In genomic region chr14:68506021-68506644, GRCh38 we compare ENCODE assay signal across 8 cellular contexts.
DNase-seq lines count a peak whose midpoint lies in the region; ATAC-seq and TF ChIP-seq lines count a peak whose summit lies in the region.

No MANE protein-coding gene starts in this region.

- H3K9me3 Mint-ChIP-seq in brain, result no peaks in the 10 kb centered on the region
- no peaks in the 10 kb centered on the region for H3K9me3 Mint-ChIP-seq in natural killer cell

- H3F3A ChIP-seq in DOHH2 (ENCODE audit: control insufficient read depth, insufficient read depth), result no peaks in the 10 kb centered on the region; the same call in 1 of the 2 replicates

- peak overlapping the region; percentile 11; the same call in 1 of the 2 replicates for H3K4me3 ChIP-seq in DOHH2 (ENCODE audit: low read length)

- peaks cover 50% of the 10 kb centered on the region for H3K4me1 ChIP-seq in DOHH2 (ENCODE audit: control insufficient read depth, low read length)

- H3K27ac Mint-ChIP-seq in brain (peak overlapping the region in 4 of 5 experiments; percentile 65 to 89 (median 73)), natural killer cell (peak overlapping the region; percentile 67 to 82)

- ATAC-seq in HG02943 (IDR thresholded peaks at IDR 0.05; ENCODE audit: low read depth, unreplicated experiment) (peak; percentile 10), natural killer cell (no peak)

- H3K27ac ChIP-seq in DOHH2 (ENCODE audit: low read depth, low read length), result no peak overlapping the region
- H3K27ac ChIP-seq in substantia nigra (ENCODE audit: low read depth, low read length, poor library complexity, severe bottlenecking), result no peak overlapping the region

- H3K36me3 Mint-ChIP-seq in brain (no peaks in the 10 kb centered on the region), natural killer cell (no peaks in the 10 kb centered on the region)

- H3K79me2 ChIP-seq in DOHH2 (ENCODE audit: control insufficient read depth, low read length), result no peaks in the 10 kb centered on the region

- peak overlapping the region; percentile 48 for H3K4me2 ChIP-seq in DOHH2 (ENCODE audit: low read length)

- H3K9me3 ChIP-seq in DOHH2 (ENCODE audit: control insufficient read depth, insufficient read depth, low read length), result no peaks in the 10 kb centered on the region

- H3K9me2 ChIP-seq in DOHH2 (replicated peaks; ENCODE audit: control insufficient read depth, low read length), result no peaks in the 10 kb centered on the region

- no peak for DNase-seq in natural killer cell
- DNase-seq in SKM-1 (lab: John Stamatoyannopoulos, UW; ENCODE audit: unreplicated experiment), result no peak
- DNase-seq in substantia nigra (lab: John Stamatoyannopoulos, UW), result no peak
- DNase-seq in stimulated activated CD4-positive, alpha-beta T cell treated with anti-CD3 and anti-CD28 coated beads, Interleukin-2, amount 100 ng/mL, for 48 hours, result no peak
- no peak for DNase-seq in NCI-H146 (lab: John Stamatoyannopoulos, UW)

- H3K4me1 Mint-ChIP-seq in brain, result peaks cover 87% of the 10 kb centered on the region
- H3K4me1 Mint-ChIP-seq in natural killer cell, result peaks cover 20 to 22% of the 10 kb centered on the region in 2 donors

- H3K36me3 ChIP-seq in DOHH2 (ENCODE audit: control insufficient read depth, low read length), result no peaks in the 10 kb centered on the region

- no peaks in the 10 kb centered on the region for H3K27me3 Mint-ChIP-seq in brain
- no peaks in the 10 kb centered on the region for H3K27me3 Mint-ChIP-seq in natural killer cell (ENCODE audit: low read depth in 2 of 2)

- intact Hi-C loops in natural killer cell (cut with micrococcal nuclease), result no loop called here

- H4K20me1 ChIP-seq in DOHH2 (ENCODE audit: control insufficient read depth, insufficient read depth, low read depth, low read length), result no peaks in the 10 kb centered on the region

- TF ChIP-seq CTCF in DOHH2 (IDR thresholded peaks at IDR 0.05; ENCODE audit: low read depth, low read length, poor library complexity, severe bottlenecking) (no peak), brain (conservative IDR thresholded peaks at IDR 0.05) (no peak), natural killer cell (IDR thresholded peaks at IDR 0.05) (no peak)

- H3K27me3 ChIP-seq in DOHH2 (ENCODE audit: control insufficient read depth, low read length), result no peaks in the 10 kb centered on the region

- H3K4me3 Mint-ChIP-seq in brain, result no peak overlapping the region
- H3K4me3 Mint-ChIP-seq in natural killer cell, result peak overlapping the region; percentile 62
